ENCODE assay signal across 17 cellular contexts in the genomic region with DNA sequence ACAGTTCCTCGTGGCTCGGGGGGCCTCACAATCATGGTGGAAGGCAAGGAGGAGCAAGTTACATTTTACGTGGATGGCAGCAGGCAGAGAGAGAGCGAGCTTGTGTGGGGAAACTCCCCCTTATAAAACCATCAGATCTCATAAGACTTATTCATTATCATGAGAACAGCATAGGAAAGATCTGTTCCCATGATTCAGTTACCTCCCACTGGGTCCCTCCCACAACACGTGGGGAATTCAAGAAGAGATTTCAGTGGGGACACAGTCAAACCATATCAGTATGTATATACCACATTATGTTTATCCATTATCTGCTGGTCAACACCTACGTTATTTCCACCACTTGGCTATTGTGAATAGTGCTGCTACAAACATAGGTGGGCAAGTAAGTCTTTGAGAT.
DNase-seq lines count a peak whose midpoint lies in the region; ATAC-seq lines count a peak whose summit lies in the region.
"Had no signal": no experiment of that assay in that cellular context is flagged by ENCODE, and none has a peak within 500 bp of the region (broad histone marks: within the 10 kb centered on the region; RNA-seq: fewer than 3 reads in every experiment).

No MANE protein-coding gene starts in this region.

- H3K27ac Mint-ChIP-seq in activated CD8-positive, alpha-beta memory T cell treated with anti-CD3 and anti-CD28 coated beads, Interleukin-2, amount 10 ng/mL, durations not matched to agents 7 days and 5 days: peak overlapping the region; percentile 94
- H3K27ac Mint-ChIP-seq in activated naive CD8-positive, alpha-beta T cell treated with anti-CD3 and anti-CD28 coated beads for 36 hours: peak overlapping the region; percentile 81
- H3K27ac Mint-ChIP-seq in immature natural killer cell: peak overlapping the region in 3 of 6 donors; percentile 65 to 86 (median 69)
- H3K27ac Mint-ChIP-seq: neural progenitor cell had no signal

- no peaks in the 10 kb centered on the region for H3K36me3 ChIP-seq in H7 (replicated peaks; ENCODE audit: control insufficient read depth, insufficient read depth, low read length)
- H3K36me3 ChIP-seq: neural progenitor cell, stomach had no signal

- no peaks in the 10 kb centered on the region for H3K9me3 Mint-ChIP-seq in activated CD8-positive, alpha-beta memory T cell treated with anti-CD3 and anti-CD28 coated beads, Interleukin-2, amount 10 ng/mL, durations not matched to agents 7 days and 5 days (ENCODE audit: low read depth)
- H3K9me3 Mint-ChIP-seq in activated naive CD8-positive, alpha-beta T cell treated with anti-CD3 and anti-CD28 coated beads for 36 hours: peaks cover 13% of the 10 kb centered on the region
- no peaks in the 10 kb centered on the region for H3K9me3 Mint-ChIP-seq in immature natural killer cell
- H3K9me3 Mint-ChIP-seq: neural progenitor cell had no signal

- CTCF ChIA-PET in activated CD8-positive, alpha-beta memory T cell treated with anti-CD3 and anti-CD28 coated beads, Interleukin-2, amount 10 ng/mL, durations not matched to agents 7 days and 5 days (lab: Charles Lee): no interaction called here

- peaks cover 20% of the 10 kb centered on the region for H3K36me3 Mint-ChIP-seq in activated CD8-positive, alpha-beta memory T cell treated with anti-CD3 and anti-CD28 coated beads, Interleukin-2, amount 10 ng/mL, durations not matched to agents 7 days and 5 days
- H3K36me3 Mint-ChIP-seq in activated naive CD8-positive, alpha-beta T cell treated with anti-CD3 and anti-CD28 coated beads for 36 hours: peaks cover 18% of the 10 kb centered on the region
- H3K36me3 Mint-ChIP-seq in immature natural killer cell: no peaks in the 10 kb centered on the region
- H3K36me3 Mint-ChIP-seq: neural progenitor cell had no signal

- no peak for DNase-seq in activated CD8-positive, alpha-beta memory T cell treated with anti-CD3 and anti-CD28 coated beads, Interleukin-2, amount 10 ng/mL, durations not matched to agents 7 days and 5 days
- no peak for DNase-seq in activated CD8-positive, alpha-beta memory T cell treated with anti-CD3 and anti-CD28 coated beads for 24 hours
- DNase-seq in activated CD4-positive, alpha-beta T cell treated with anti-CD3 and anti-CD28 coated beads for 48 hours: peak; percentile 49
- DNase-seq in activated naive CD8-positive, alpha-beta T cell treated with anti-CD3 and anti-CD28 coated beads for 36 hours: no peak
- peak; percentile 44 for DNase-seq in stimulated activated CD8-positive, alpha-beta memory T cell treated with anti-CD3 and anti-CD28 coated beads, Interleukin-4, amount 100 ng/mL, for 48 hours
- DNase-seq in NAMALWA (ENCODE audit: low spot score) (no peak), H7 (no peak), immature natural killer cell (no peak)
- DNase-seq: activated CD8-positive, alpha-beta memory T cell treated with anti-CD3 and anti-CD28 coated beads, Interleukin-2, amount 50 U/mL, for 48 hours; GM23248; Karpas-422; kidney; mesenchymal stem cell; NCI-H1694; OCI-M1; stomach had no signal

- H3K4me3 Mint-ChIP-seq in activated CD8-positive, alpha-beta memory T cell treated with anti-CD3 and anti-CD28 coated beads, Interleukin-2, amount 10 ng/mL, durations not matched to agents 7 days and 5 days: peak overlapping the region; percentile 49
- no peak overlapping the region for H3K4me3 Mint-ChIP-seq in activated naive CD8-positive, alpha-beta T cell treated with anti-CD3 and anti-CD28 coated beads for 36 hours
- H3K4me3 Mint-ChIP-seq in immature natural killer cell: peak overlapping the region in 1 of 5 donors; percentile 62
- H3K4me3 Mint-ChIP-seq: neural progenitor cell had no signal

- H3K27me3 ChIP-seq in H7 (ENCODE audit: control insufficient read depth, insufficient read depth, low read length): no peaks in the 10 kb centered on the region
- H3K27me3 ChIP-seq: neural progenitor cell, stomach had no signal

- H3K4me3 ChIP-seq in H7 (ENCODE audit: insufficient read depth, low read depth, low read length): no peak overlapping the region
- H3K4me3 ChIP-seq: GM23248, neural progenitor cell, stomach had no signal

- no peak for ATAC-seq in activated CD8-positive, alpha-beta memory T cell treated with anti-CD3 and anti-CD28 coated beads, Interleukin-2, amount 10 ng/mL, durations not matched to agents 7 days and 5 days

- peaks cover 55% of the 10 kb centered on the region for H3K4me1 Mint-ChIP-seq in activated CD8-positive, alpha-beta memory T cell treated with anti-CD3 and anti-CD28 coated beads, Interleukin-2, amount 10 ng/mL, durations not matched to agents 7 days and 5 days
- peaks cover 38% of the 10 kb centered on the region for H3K4me1 Mint-ChIP-seq in activated naive CD8-positive, alpha-beta T cell treated with anti-CD3 and anti-CD28 coated beads for 36 hours
- peaks cover 31 to 39% of the 10 kb centered on the region in 2 donors for H3K4me1 Mint-ChIP-seq in immature natural killer cell

- no peaks in the 10 kb centered on the region for H3K27me3 Mint-ChIP-seq in activated CD8-positive, alpha-beta memory T cell treated with anti-CD3 and anti-CD28 coated beads, Interleukin-2, amount 10 ng/mL, durations not matched to agents 7 days and 5 days
- no peaks in the 10 kb centered on the region for H3K27me3 Mint-ChIP-seq in activated naive CD8-positive, alpha-beta T cell treated with anti-CD3 and anti-CD28 coated beads for 36 hours
- H3K27me3 Mint-ChIP-seq in immature natural killer cell (ENCODE audit: low read depth in 3 of 3): peaks cover 0 to 1% (median 0%) of the 10 kb centered on the region in 3 donors

Comparison
In these comparisons a context has a peak if more than half of its experiments do, and no peak if none do; other contexts are left out.
1. DNase-seq: peak in activated CD4-positive, alpha-beta T cell treated with anti-CD3 and anti-CD28 coated beads for 48 hours (single experiment) and stimulated activated CD8-positive, alpha-beta memory T cell treated with anti-CD3 and anti-CD28 coated beads, Interleukin-4, amount 100 ng/mL, for 48 hours (single experiment); none in activated CD8-positive, alpha-beta memory T cell treated with anti-CD3 and anti-CD28 coated beads, Interleukin-2, amount 10 ng/mL, durations not matched to agents 7 days and 5 days (single experiment), activated CD8-positive, alpha-beta memory T cell treated with anti-CD3 and anti-CD28 coated beads for 24 hours (single experiment), activated naive CD8-positive, alpha-beta T cell treated with anti-CD3 and anti-CD28 coated beads for 36 hours (single experiment), NAMALWA (single experiment), H7 (single experiment) and immature natural killer cell (0 of 3).